ENCODE assay signal across 20 cellular contexts in genomic region chr3:124569761-124570160, GRCh38.
A peak's percentile ranks its signal among the peaks of the same experiment; 100 is the strongest.
DNase-seq lines count a peak whose midpoint lies in the region; ATAC-seq, FAIRE-seq and TF ChIP-seq lines count a peak whose summit lies in the region.
"Had no signal": no experiment of that assay in that cellular context is flagged by ENCODE, and none has a peak within 500 bp of the region (broad histone marks: within the 10 kb centered on the region; RNA-seq: fewer than 3 reads in every experiment).

No MANE protein-coding gene starts in this region.

- H3K9ac ChIP-seq in HepG2 (ENCODE audit: insufficient read depth, low read depth, low read length) (no peak overlapping the region), neural progenitor cell (no peak overlapping the region)

- intact Hi-C loops in right lobe of liver (cut with DNase I) (loop anchor here (5.0 kb wide), 1 partner anchor 118 kb away; no protein-coding TSS in a partner anchor), HepG2 (cut with micrococcal nuclease; ENCODE audit: unreplicated experiment) (loop anchor here (10.0 kb wide), 1 partner anchor 175 kb away; no protein-coding TSS in a partner anchor), Right ventricle myocardium superior (cut with DNase I) (no loop called here), aorta (cut with DNase I) (loop anchor here in 1 of 2 donors (5.0 kb wide), 1 partner anchor 103 kb away; no protein-coding TSS in a partner anchor), left colon (cut with DNase I, micrococcal nuclease) (no loop called here)

- CTCF ChIA-PET in HepG2 (lab: Yijun Ruan, JAX; ENCODE audit: low intra/inter-chr PET ratio, low total read pairs): no interaction called here

- no TSS peak for BruUV-seq in HepG2 (replicated peaks; lab: Mats Ljungman, UMichigan)

- no peaks in the 10 kb centered on the region for H3K9me3 Mint-ChIP-seq in neural progenitor cell

- no peak overlapping the region for H3K27ac Mint-ChIP-seq in neural progenitor cell
- H3K27ac Mint-ChIP-seq: B cell had no signal

- in situ Hi-C loops in HepG2 (cut with HindIII; ENCODE audit: extremely low pct_ligation_motif_present, low pct_unique_long_range_greater_than_20kb): loop anchor here (10.0 kb wide), 1 partner anchor 335 kb away; no protein-coding TSS in a partner anchor

- H3K79me2 ChIP-seq in HepG2 (ENCODE audit: insufficient read depth, low read length): no peaks in the 10 kb centered on the region
- no peaks in the 10 kb centered on the region for H3K79me2 ChIP-seq in neural progenitor cell (ENCODE audit: low read depth)

- H3K4me3 ChIP-seq in right lobe of liver (no peak overlapping the region), HepG2 (replicated peaks in 1 of 3; ENCODE audit: insufficient read depth in 1 of 3, low read depth in 2 of 3, low read length in 3 of 3) (no peak overlapping the region), aorta (ENCODE audit: low read length in 2 of 2) (no peak overlapping the region), neural progenitor cell (no peak overlapping the region)
- H3K4me3 ChIP-seq: K562 had no signal

- H3K27ac ChIP-seq in right lobe of liver: no peak overlapping the region
- no peak overlapping the region for H3K27ac ChIP-seq in HepG2 (ENCODE audit: extremely low read length, insufficient read depth, low read length)
- no peak overlapping the region for H3K27ac ChIP-seq in aorta (ENCODE audit: low read depth in 1 of 2, low read length in 2 of 2)
- no peak overlapping the region for H3K27ac ChIP-seq in neural progenitor cell

- no peak overlapping the region for H3K4me3 Mint-ChIP-seq in neural progenitor cell
- H3K4me3 Mint-ChIP-seq: B cell had no signal

- 50% methylated on average over 1 of the region's 1 CpG for WGBS in right lobe of liver (ENCODE audit: insufficient coverage, low coverage, low lambda C conversion rate, missing lambda C conversion rate)
- 57% methylated on average over 1 of the region's 1 CpG for WGBS in HepG2 (ENCODE audit: low lambda C conversion rate)
- 9 to 18% methylated on average over 1 of the region's 1 CpG for WGBS in aorta, 2 donors

- H3K36me3 ChIP-seq in right lobe of liver (no peaks in the 10 kb centered on the region), HepG2 (replicated peaks in 1 of 2; ENCODE audit: control insufficient read depth in 1 of 2, insufficient read depth in 2 of 2, low read length in 2 of 2) (no peaks in the 10 kb centered on the region), aorta (ENCODE audit: control insufficient read depth in 1 of 2, insufficient read depth in 2 of 2, low read length in 1 of 2) (peaks cover 3% of the 10 kb centered on the region in 2 donors), neural progenitor cell (no peaks in the 10 kb centered on the region)

- H3K4me1 Mint-ChIP-seq in neural progenitor cell: peaks cover 10% of the 10 kb centered on the region

- H3K9me3 ChIP-seq in right lobe of liver (no peaks in the 10 kb centered on the region), HepG2 (ENCODE audit: low read length) (no peaks in the 10 kb centered on the region), aorta (ENCODE audit: control insufficient read depth, low read length) (no peaks in the 10 kb centered on the region), neural progenitor cell (ENCODE audit: low read depth) (no peaks in the 10 kb centered on the region)

- H3K4me2 ChIP-seq in HepG2 (ENCODE audit: low read depth, low read length) (no peak overlapping the region), neural progenitor cell (no peak overlapping the region)

- FAIRE-seq in HepG2 (lab: Jason Lieb, UNC) (no peak), GM12891 (lab: Jason Lieb, UNC) (no peak)
- FAIRE-seq: GM19239, K562 had no signal

- peaks cover 0 to 13% (median 0%) of the 10 kb centered on the region in 4 donors for H3K4me1 ChIP-seq in right lobe of liver
- H3K4me1 ChIP-seq in HepG2 (ENCODE audit: insufficient read depth, low read length): peaks cover 36% of the 10 kb centered on the region
- peaks cover 0 to 4% of the 10 kb centered on the region in 2 donors for H3K4me1 ChIP-seq in aorta (ENCODE audit: control insufficient read depth in 1 of 2, insufficient read depth in 2 of 2, low read length in 2 of 2)
- H3K4me1 ChIP-seq in neural progenitor cell: no peaks in the 10 kb centered on the region

- DNase-seq in right lobe of liver: peak in 2 of 3 donors; percentile 73 to 75
- DNase-seq in HepG2 (ENCODE audit: low spot score): no peak
- peak; percentile 81 for DNase-seq in Right ventricle myocardium superior
- peak; percentile 69 for DNase-seq in left lobe of liver (ENCODE audit: low spot score)
- no peak for DNase-seq in aorta
- DNase-seq in GM12891 (ENCODE audit: insufficient read length, low spot score): no peak
- DNase-seq in left colon: no peak
- no peak for DNase-seq in neural progenitor cell (ENCODE audit: low spot score)
- DNase-seq: COR-L47, GDM1, GOT3, NCI-H1105, NCI-H2081, NCI-H2171 treated with DMSO at 0.1 percent for 48 hours, NCI-H510A, PC-3, RPMI8226 had no signal

- TF ChIP-seq CTCF in right lobe of liver (IDR thresholded peaks at IDR 0.05) (no peak), HepG2 (CRISPR knock-in tag; IDR thresholded peaks at IDR 0.05) (no peak), neural progenitor cell (IDR thresholded peaks at IDR 0.05) (no peak)

- no peaks in the 10 kb centered on the region for H3K36me3 Mint-ChIP-seq in neural progenitor cell

- POLR2A ChIA-PET in HepG2 (lab: Yijun Ruan, JAX): no interaction called here

- no peaks in the 10 kb centered on the region for H3K27me3 ChIP-seq in right lobe of liver
- no peaks in the 10 kb centered on the region for H3K27me3 ChIP-seq in HepG2 (ENCODE audit: control insufficient read depth in 1 of 2, insufficient read depth in 2 of 2, low read length in 2 of 2)
- no peaks in the 10 kb centered on the region for H3K27me3 ChIP-seq in aorta (ENCODE audit: control insufficient read depth in 1 of 2, insufficient read depth in 2 of 2, low read length in 1 of 2)
- no peaks in the 10 kb centered on the region for H3K27me3 ChIP-seq in neural progenitor cell

- H2AFZ ChIP-seq in HepG2 (ENCODE audit: low read length) (no peak overlapping the region), neural progenitor cell (replicated peaks) (no peak overlapping the region)

- TF ChIP-seq EP300 in HepG2 (IDR thresholded peaks at IDR 0.05; ENCODE audit: low read depth in 2 of 2, low read length in 2 of 2) (no peak), HepG2 (CRISPR knock-in tag; IDR thresholded peaks at IDR 0.05; ENCODE audit: borderline replicate concordance) (no peak)

- H3K27me3 Mint-ChIP-seq in neural progenitor cell (ENCODE audit: insufficient read depth, low read depth): peaks cover 4% of the 10 kb centered on the region
- H3K27me3 Mint-ChIP-seq: B cell had no signal

- ATAC-seq in right lobe of liver (peak; percentile 57 to 90 (median 74)), HepG2 (no peak), Right ventricle myocardium superior (ENCODE audit: poor library complexity) (peak; percentile 96), left lobe of liver (peak; percentile 88), aorta (ENCODE audit: low FRiP score) (peak; percentile 9), left colon (no peak)
- ATAC-seq: K562, PC-3 had no signal

- TF ChIP-seq POLR2A in right lobe of liver (IDR thresholded peaks at IDR 0.05) (no peak), HepG2 (IDR thresholded peaks at IDR 0.05; ENCODE audit: insufficient read depth in 1 of 2, low read depth in 2 of 2, low read length in 2 of 2) (no peak), GM12891 (IDR thresholded peaks at IDR 0.05; ENCODE audit: low read depth, low read length) (no peak)

- TF ChIP-seq RAD21 in HepG2 (CRISPR knock-in tag; IDR thresholded peaks at IDR 0.05): no peak

- no peaks in the 10 kb centered on the region for H3F3A ChIP-seq in neural progenitor cell (ENCODE audit: low read depth)

- H4K20me1 ChIP-seq in HepG2 (ENCODE audit: insufficient read depth, low read length) (no peaks in the 10 kb centered on the region), neural progenitor cell (ENCODE audit: low read depth) (no peaks in the 10 kb centered on the region)

TF ChIP-seq in HepG2, 621 proteins besides CTCF, POLR2A, EP300 and RAD21:
- no peak for TF ChIP-seq HNRNPH1 (optimal IDR thresholded peaks at IDR 0.05; ENCODE audit: low read depth, low read length)

TF ChIP-seq in GM12891, 5 proteins besides CTCF, POLR2A, EP300 and RAD21:
- TF ChIP-seq PAX5 (IDR thresholded peaks at IDR 0.05; ENCODE audit: insufficient read depth, low read length, severe bottlenecking): no peak
- no peak for TF ChIP-seq POU2F2 (IDR thresholded peaks at IDR 0.05; ENCODE audit: low read depth, low read length)
- TF ChIP-seq POLR2AphosphoS5 (IDR thresholded peaks at IDR 0.05; ENCODE audit: low read depth, low read length): no peak
- no peak for TF ChIP-seq TAF1 (IDR thresholded peaks at IDR 0.05; ENCODE audit: low read depth, low read length)
- no peak for TF ChIP-seq SPI1 (IDR thresholded peaks at IDR 0.05; ENCODE audit: low read depth, low read length)

Comparison
In these comparisons a context has a peak if more than half of its experiments do, and no peak if none do; other contexts are left out.
1. ATAC-seq: peak in right lobe of liver (4 of 4), Right ventricle myocardium superior (single experiment), left lobe of liver (single experiment) and aorta (single experiment); none in HepG2 (single experiment) and left colon (single experiment).
2. DNase-seq: peak in right lobe of liver (2 of 3), Right ventricle myocardium superior (single experiment) and left lobe of liver (single experiment); none in HepG2 (single experiment), aorta (0 of 2), GM12891 (single experiment), left colon (0 of 2) and neural progenitor cell (single experiment).
3. intact Hi-C loops: an anchor here in right lobe of liver (5.0 kb wide) and HepG2 (10.0 kb wide); none called in Right ventricle myocardium superior and left colon.